In the genomic region with DNA sequence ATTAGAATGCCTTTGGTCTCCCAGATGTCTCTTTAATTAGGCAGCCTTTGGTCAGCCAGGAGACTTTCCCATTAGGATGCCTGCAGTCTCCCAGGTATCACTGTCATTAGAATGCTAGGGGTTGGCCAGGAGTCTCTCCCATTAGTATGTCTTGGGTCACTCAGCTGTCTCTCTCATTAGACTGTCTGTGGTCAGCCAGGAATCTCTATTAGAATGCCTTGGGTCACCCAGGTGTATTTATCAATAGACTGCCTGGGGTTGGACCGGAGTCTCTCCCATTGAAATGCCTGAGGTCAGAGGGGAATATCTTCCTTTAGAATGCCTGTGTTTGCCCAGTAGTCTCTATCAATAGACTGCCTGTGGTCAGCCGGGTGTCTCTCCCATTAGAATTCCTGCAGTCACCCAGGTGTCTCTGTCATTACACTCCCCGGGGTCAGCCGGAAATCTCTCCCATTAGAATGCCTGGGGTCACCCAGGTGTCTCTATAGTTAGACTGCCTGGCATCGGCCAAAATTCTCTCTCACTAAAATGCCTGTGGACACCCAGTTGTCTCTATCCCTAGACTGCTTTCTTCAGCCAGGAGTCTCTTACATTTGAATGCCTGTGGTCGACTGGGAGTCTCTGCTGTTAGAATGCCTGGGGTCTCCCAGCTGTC, we compare ENCODE assay signal across 30 cellular contexts.
"Had no signal": no experiment of that assay in that cellular context is flagged by ENCODE, and none has a peak within 500 bp of the region (broad histone marks: within the 10 kb centered on the region; RNA-seq: fewer than 3 reads in every experiment).

No MANE protein-coding gene starts in this region.

- H3K27ac ChIP-seq: colonic mucosa, epithelial cell of prostate, esophagus squamous epithelium, heart right ventricle, left lung, skin epidermis, thyroid gland, WERI-Rb-1 had no signal

- DNase-seq: activated CD4-positive, alpha-beta memory T cell treated with anti-CD3 and anti-CD28 coated beads for 36 hours; activated CD4-positive, alpha-beta T cell treated with anti-CD3 and anti-CD28 coated beads for 48 hours; activated CD8-positive, alpha-beta memory T cell treated with anti-CD3 and anti-CD28 coated beads, Interleukin-2, amount 50 U/mL, for 4 hours; activated naive CD4-positive, alpha-beta T cell; activated T-cell treated with anti-CD3 and anti-CD28 coated beads, Interleukin-2, amount 50 U/mL, for 24 hours; cerebellar nuclear complex; colonic mucosa; effector CD8-positive, alpha-beta T cell; esophagus squamous epithelium; foreskin melanocyte; heart right ventricle; kidney glomerular epithelial cell; left lung; naive thymus-derived CD4-positive, alpha-beta T cell; occipital lobe; right cardiac atrium; stimulated activated CD4-positive, alpha-beta T cell treated with anti-CD3 and anti-CD28 coated beads, Interleukin-12 subunit alpha, Interleukin-12 subunit beta, amount 100 ng/mL, for 4 hours; stimulated activated CD4-positive, alpha-beta T cell treated with anti-CD3 and anti-CD28 coated beads, Interleukin-4, amount 100 ng/mL, for 1 hour; substantia nigra; SW 1271; T-helper 9 cell; thyroid gland; WERI-Rb-1 had no signal

- H3K4me3 ChIP-seq: colonic mucosa, esophagus squamous epithelium, heart right ventricle, left lung, skin epidermis, thyroid gland had no signal

- H3K27ac Mint-ChIP-seq: activated CD4-positive, alpha-beta memory T cell treated with anti-CD3 and anti-CD28 coated beads for 36 hours; activated T-cell treated with anti-CD3 and anti-CD28 coated beads, Interleukin-2, amount 50 U/mL, for 24 hours; activated T-helper 17 cell treated with anti-CD3 and anti-CD28 coated beads, Interleukin-2, amount 50 U/mL, for 72 hours; naive thymus-derived CD4-positive, alpha-beta T cell; stimulated activated naive CD8-positive, alpha-beta T cell treated with anti-CD3 and anti-CD28 coated beads, Interleukin-15, Interleukin-2, amounts not matched to agents 100 ng/mL and 50 ng/mL, for 24 hours; T-helper 1 cell treated with Interleukin-12 subunit alpha and Interleukin-12 subunit beta and Interleukin-4 antibody, amounts not matched to agents 30 μg/mL and 1 μg/mL, for 36 hours had no signal

- H3K27me3 Mint-ChIP-seq: activated CD4-positive, alpha-beta memory T cell treated with anti-CD3 and anti-CD28 coated beads for 36 hours; activated T-cell treated with anti-CD3 and anti-CD28 coated beads, Interleukin-2, amount 50 U/mL, for 24 hours; activated T-helper 17 cell treated with anti-CD3 and anti-CD28 coated beads, Interleukin-2, amount 50 U/mL, for 72 hours; naive thymus-derived CD4-positive, alpha-beta T cell; stimulated activated naive CD8-positive, alpha-beta T cell treated with anti-CD3 and anti-CD28 coated beads, Interleukin-15, Interleukin-2, amounts not matched to agents 100 ng/mL and 50 ng/mL, for 24 hours had no signal

- H3K4me3 Mint-ChIP-seq: activated CD4-positive, alpha-beta memory T cell treated with anti-CD3 and anti-CD28 coated beads for 36 hours; activated T-cell treated with anti-CD3 and anti-CD28 coated beads, Interleukin-2, amount 50 U/mL, for 24 hours; activated T-helper 17 cell treated with anti-CD3 and anti-CD28 coated beads, Interleukin-2, amount 50 U/mL, for 72 hours; stimulated activated naive CD8-positive, alpha-beta T cell treated with anti-CD3 and anti-CD28 coated beads, Interleukin-15, Interleukin-2, amounts not matched to agents 100 ng/mL and 50 ng/mL, for 24 hours; T-helper 1 cell treated with Interleukin-12 subunit alpha and Interleukin-12 subunit beta and Interleukin-4 antibody, amounts not matched to agents 30 μg/mL and 1 μg/mL, for 36 hours had no signal

- H3K4me1 Mint-ChIP-seq: activated T-helper 17 cell treated with anti-CD3 and anti-CD28 coated beads, Interleukin-2, amount 50 U/mL, for 72 hours had no signal

- H3K4me1 ChIP-seq: colonic mucosa, esophagus squamous epithelium, heart right ventricle, left lung, thyroid gland had no signal

- H3K36me3 ChIP-seq: colonic mucosa, esophagus squamous epithelium, heart right ventricle, left lung, thyroid gland, WERI-Rb-1 had no signal

- ATAC-seq: activated CD4-positive, CD25-positive, alpha-beta regulatory T cell treated with anti-CD3 and anti-CD28 coated beads, Interleukin-2, amount 50 U/mL, for 24 hours; activated naive CD4-positive, alpha-beta T cell treated with anti-CD3 and anti-CD28 coated beads, Interleukin-2, amount 50 U/mL, for 72 hours; activated T-helper 17 cell treated with anti-CD3 and anti-CD28 coated beads, Interleukin-2, amount 50 U/mL, for 72 hours; heart right ventricle; left lung; naive thymus-derived CD4-positive, alpha-beta T cell; right cardiac atrium had no signal

- H3K9me3 ChIP-seq: colonic mucosa, heart right ventricle, thyroid gland had no signal

- H3K27me3 ChIP-seq: colonic mucosa, esophagus squamous epithelium, heart right ventricle, left lung, thyroid gland had no signal
